ENCODE assay signal across 25 cellular contexts in genomic region chr1:91120915-91121314, GRCh38.
DNase-seq lines count a peak whose midpoint lies in the region; ATAC-seq and TF ChIP-seq lines count a peak whose summit lies in the region.
"Had no signal": no experiment of that assay in that cellular context is flagged by ENCODE, and none has a peak within 500 bp of the region (broad histone marks: within the 10 kb centered on the region; RNA-seq: fewer than 3 reads in every experiment).

No MANE protein-coding gene starts in this region.

- peak; percentile 32 for ATAC-seq in WTC11
- no peak for ATAC-seq in HG02938 (IDR thresholded peaks at IDR 0.05; ENCODE audit: unreplicated experiment)
- ATAC-seq: activated T-cell treated with anti-CD3 and anti-CD28 coated beads, Interleukin-2, amount 50 U/mL, for 72 hours; heart left ventricle had no signal

- H3K27ac ChIP-seq in iPS-20b (ENCODE audit: low read length) (peak overlapping the region; percentile 55), vagina (no peak overlapping the region)
- H3K27ac ChIP-seq: ascending aorta, heart left ventricle, KMS-11, ovary, suprapubic skin had no signal

- H3K4me1 Mint-ChIP-seq in WTC11: peaks cover 75% of the 10 kb centered on the region
- H3K4me1 Mint-ChIP-seq: CD4-positive, CD25-positive, alpha-beta regulatory T cell; naive B cell had no signal

- peak overlapping the region; percentile 22 for H3K27ac Mint-ChIP-seq in WTC11
- H3K27ac Mint-ChIP-seq: activated T-cell treated with anti-CD3 and anti-CD28 coated beads, Interleukin-2, amount 50 U/mL, for 72 hours; CD4-positive, CD25-positive, alpha-beta regulatory T cell; naive B cell had no signal

- H3K27me3 ChIP-seq in iPS-20b (ENCODE audit: insufficient read depth, low read length) (no peaks in the 10 kb centered on the region), vagina (no peaks in the 10 kb centered on the region)
- H3K27me3 ChIP-seq: ascending aorta, heart left ventricle, ovary, right lobe of liver, suprapubic skin had no signal

- no peaks in the 10 kb centered on the region for H3K27me3 Mint-ChIP-seq in WTC11 (ENCODE audit: low read depth)
- H3K27me3 Mint-ChIP-seq: CD4-positive, CD25-positive, alpha-beta regulatory T cell had no signal

- CTCF ChIA-PET in WTC11 (lab: Charles Lee): interaction anchor here (0.6 to 1.3 kb wide), 5 partner anchors 45 to 399 kb away, joined by 3 to 4 read pairs (median 3); no protein-coding TSS in a partner anchor

- peak; percentile 48 for DNase-seq in ELF-1 (ENCODE audit: low read depth, low spot score)
- no peak for DNase-seq in WTC11 (ENCODE audit: low spot score)
- peak; percentile 6 for DNase-seq in retinal pigment epithelial cell (ENCODE audit: low read depth)
- DNase-seq in NCI-H748 (lab: John Stamatoyannopoulos, UW; ENCODE audit: unreplicated experiment): no peak
- no peak for DNase-seq in vagina (ENCODE audit: extremely low spot score in 2 of 2)
- DNase-seq in NCI-H146 treated with DMSO at 0.1 percent for 48 hours (lab: John Stamatoyannopoulos, UW; ENCODE audit: unreplicated experiment): no peak
- DNase-seq: ACHN; activated naive CD4-positive, alpha-beta T cell treated with anti-CD3 and anti-CD28 coated beads, Interleukin-2, amount 50 U/mL, for 16 hours; activated T-cell treated with anti-CD3 and anti-CD28 coated beads, Interleukin-2, amount 50 U/mL, for 72 hours; CD4-positive, CD25-positive, alpha-beta regulatory T cell; cerebellar nuclear complex; effector CD8-positive, alpha-beta T cell; GF-D8; heart left ventricle; immature natural killer cell; naive B cell; NCI-H1092 treated with DMSO at 0.1 percent for 48 hours; NCI-H510A; ovary had no signal

- peaks cover 3% of the 10 kb centered on the region; the same call in 1 of the 2 replicates for H3K36me3 Mint-ChIP-seq in WTC11
- H3K36me3 Mint-ChIP-seq: CD4-positive, CD25-positive, alpha-beta regulatory T cell; immature natural killer cell; naive B cell had no signal

- TF ChIP-seq POLR2A in vagina (IDR thresholded peaks at IDR 0.05): no peak

- POLR2A ChIA-PET in WTC11 (lab: Charles Lee): no interaction called here

- H3K9me3 ChIP-seq in iPS-20b (ENCODE audit: insufficient read depth, low read depth, low read length) (no peaks in the 10 kb centered on the region), vagina (no peaks in the 10 kb centered on the region)
- H3K9me3 ChIP-seq: ascending aorta, heart left ventricle, ovary, right lobe of liver, suprapubic skin had no signal

- peaks cover 45% of the 10 kb centered on the region for H3K4me1 ChIP-seq in iPS-20b (ENCODE audit: insufficient read depth, low read length)
- peaks cover 8% of the 10 kb centered on the region for H3K4me1 ChIP-seq in vagina
- H3K4me1 ChIP-seq: ascending aorta, heart left ventricle had no signal

- peaks cover 5% of the 10 kb centered on the region; the same call in 1 of the 2 replicates for H3K9me3 Mint-ChIP-seq in WTC11
- H3K9me3 Mint-ChIP-seq: activated T-cell treated with anti-CD3 and anti-CD28 coated beads, Interleukin-2, amount 50 U/mL, for 72 hours; immature natural killer cell; naive B cell had no signal

- H3K4me3 ChIP-seq in iPS-20b (ENCODE audit: low read length) (no peak overlapping the region), retinal pigment epithelial cell (ENCODE audit: low read length) (no peak overlapping the region), vagina (no peak overlapping the region)
- H3K4me3 ChIP-seq: ascending aorta, heart left ventricle, ovary, right lobe of liver, suprapubic skin had no signal

- no peak for TF ChIP-seq CTCF in WTC11 (IDR thresholded peaks at IDR 0.05)
- TF ChIP-seq CTCF in retinal pigment epithelial cell (conservative IDR thresholded peaks at IDR 0.05; ENCODE audit: low read depth, low read length): no peak
- no peak for TF ChIP-seq CTCF in vagina (IDR thresholded peaks at IDR 0.05)

- H3K9ac ChIP-seq in iPS-20b (ENCODE audit: low read depth, low read length): peak overlapping the region; percentile 11; the same call in 1 of the 2 replicates
- H3K9ac ChIP-seq: KMS-11 had no signal

- intact Hi-C loops in vagina (cut with DNase I): no loop called here

- H3K36me3 ChIP-seq in iPS-20b (ENCODE audit: insufficient read depth, low read depth, low read length): no peaks in the 10 kb centered on the region
- no peaks in the 10 kb centered on the region for H3K36me3 ChIP-seq in vagina
- H3K36me3 ChIP-seq: ascending aorta, heart left ventricle, ovary, right lobe of liver, suprapubic skin had no signal

- no peak overlapping the region for H3K4me3 Mint-ChIP-seq in WTC11
- H3K4me3 Mint-ChIP-seq: activated T-cell treated with anti-CD3 and anti-CD28 coated beads, Interleukin-2, amount 50 U/mL, for 72 hours; CD4-positive, CD25-positive, alpha-beta regulatory T cell; immature natural killer cell; naive B cell had no signal

TF ChIP-seq in WTC11, 78 proteins besides CTCF, POLR2A, EP300 and RAD21:
- TF ChIP-seq SMAD3 (CRISPR knock-in tag; IDR thresholded peaks at IDR 0.05; ENCODE audit: borderline replicate concordance) (no peak), STAT6 (CRISPR knock-in tag; conservative IDR thresholded peaks at IDR 0.05; ENCODE audit: low read depth) (no peak), ZNF425 (CRISPR knock-in tag; conservative IDR thresholded peaks at IDR 0.05) (no peak)

Comparison
In these comparisons a context has a peak if more than half of its experiments do, and no peak if none do; other contexts are left out.
1. DNase-seq: peak in ELF-1 (single experiment) and retinal pigment epithelial cell (single experiment); none in WTC11 (single experiment), NCI-H748 (single experiment), vagina (0 of 2) and NCI-H146 treated with DMSO at 0.1 percent for 48 hours (single experiment).